Comparison of ENCODE assay signal across 1 cellular context in the genomic region with DNA sequence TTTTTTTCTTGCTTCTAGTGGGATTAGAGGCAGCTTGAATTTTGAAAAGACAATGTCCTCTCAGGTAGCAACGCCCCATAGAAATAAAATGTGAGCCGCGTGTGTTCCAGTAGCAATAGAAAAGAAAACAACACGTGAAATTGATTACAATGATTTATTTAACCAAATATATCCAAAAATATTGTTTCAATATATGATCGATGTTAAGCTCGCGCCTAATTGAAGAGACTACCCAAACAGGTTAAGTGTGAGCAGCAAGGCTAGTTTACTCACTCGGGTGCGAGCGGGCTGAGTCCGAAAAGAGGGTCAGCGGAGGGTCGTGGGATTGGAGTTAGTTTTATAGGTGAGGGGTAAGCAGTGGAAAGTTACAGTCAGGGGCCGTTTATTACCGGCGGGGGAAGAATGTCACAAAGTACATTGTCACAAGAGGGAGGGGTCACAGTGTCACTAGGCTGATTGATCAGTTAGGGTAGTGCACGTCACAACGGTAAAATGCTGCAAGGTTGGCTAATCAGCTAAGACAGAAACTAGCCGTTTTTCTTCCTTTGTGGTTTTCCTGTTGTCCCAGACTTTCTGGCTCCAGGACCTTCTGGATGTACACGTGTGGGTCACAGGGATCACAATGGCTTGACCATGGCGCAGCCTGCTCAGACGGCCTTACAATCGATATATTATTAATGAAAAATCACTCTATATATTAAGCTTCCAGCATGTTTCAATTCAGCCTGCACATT.
A peak's percentile ranks its signal among the peaks of the same experiment; 100 is the strongest.
TF ChIP-seq lines count a peak whose summit lies in the region.

No MANE protein-coding gene starts in this region.

TF ChIP-seq in HepG2, 621 proteins besides CTCF, POLR2A, EP300 and RAD21 (continued from another document and continues in another):
- TF ChIP-seq, protein P1, sequence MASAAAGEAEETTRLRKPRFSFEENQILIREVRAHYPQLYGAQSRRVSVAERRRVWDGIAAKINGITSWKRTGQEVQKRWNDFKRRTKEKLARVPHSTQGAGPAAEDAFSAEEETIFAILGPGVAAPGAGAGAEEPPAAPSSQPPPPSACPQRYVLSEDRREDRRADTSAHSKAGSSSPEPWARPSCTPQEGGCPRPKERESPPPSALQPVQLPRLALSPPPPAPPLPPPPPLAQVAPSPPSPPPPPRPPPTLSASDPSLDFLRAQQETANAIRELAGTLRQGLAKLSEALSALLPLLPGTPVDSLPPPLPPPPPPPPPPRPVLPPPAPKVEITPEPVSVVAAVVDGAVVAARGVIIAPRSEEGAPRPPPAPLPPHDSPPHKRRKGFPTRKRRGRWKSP (CRISPR knock-in tag; IDR thresholded peaks at IDR 0.05): no peak
- TF ChIP-seq POLR2AphosphoS2 (IDR thresholded peaks at IDR 0.05; ENCODE audit: low read depth, low read length) (no peak), MATR3 (CRISPR knock-in tag; IDR thresholded peaks at IDR 0.05) (no peak), MAFF (IDR thresholded peaks at IDR 0.05; ENCODE audit: low read depth, low read length) (no peak), DR1 (CRISPR knock-in tag; IDR thresholded peaks at IDR 0.05) (no peak), TRIM24 (CRISPR knock-in tag; IDR thresholded peaks at IDR 0.05) (no peak), ASH2L (IDR thresholded peaks at IDR 0.05; ENCODE audit: insufficient read length, low read depth, low read length) (no peak), ZNF33B (CRISPR knock-in tag; IDR thresholded peaks at IDR 0.05) (no peak), HNRNPLL (IDR thresholded peaks at IDR 0.05; ENCODE audit: low read depth, low read length, poor library complexity, severe bottlenecking) (no peak), HMGA1 (CRISPR knock-in tag; conservative IDR thresholded peaks at IDR 0.05) (no peak), KLF12 (CRISPR knock-in tag; IDR thresholded peaks at IDR 0.05; ENCODE audit: borderline replicate concordance) (no peak), ZNF543 (CRISPR knock-in tag; IDR thresholded peaks at IDR 0.05) (no peak), ZNF224 (CRISPR knock-in tag; IDR thresholded peaks at IDR 0.05) (no peak), PHF5A (CRISPR knock-in tag; IDR thresholded peaks at IDR 0.05; ENCODE audit: low read depth, unreplicated experiment) (peak; percentile 34), ZSCAN25 (CRISPR knock-in tag; IDR thresholded peaks at IDR 0.05) (no peak), GABPA (IDR thresholded peaks at IDR 0.05; ENCODE audit: low read depth, low read length) (no peak), GABPA (CRISPR knock-in tag; IDR thresholded peaks at IDR 0.05; ENCODE audit: low read depth) (0 out of 2 replicates have a peak, but pooled peaks have one; percentile 20), RFXAP (CRISPR knock-in tag; IDR thresholded peaks at IDR 0.05; ENCODE audit: borderline replicate concordance) (0 out of 2 replicates have a peak, but pooled peaks have one; percentile 63), ZNF343 (CRISPR knock-in tag; IDR thresholded peaks at IDR 0.05) (no peak), ELF4 (CRISPR knock-in tag; IDR thresholded peaks at IDR 0.05; ENCODE audit: borderline replicate concordance) (no peak), SP4 (CRISPR knock-in tag; IDR thresholded peaks at IDR 0.05) (no peak), ZNF20 (CRISPR knock-in tag; IDR thresholded peaks at IDR 0.05) (no peak), NFKB2 (CRISPR knock-in tag; IDR thresholded peaks at IDR 0.05; ENCODE audit: borderline replicate concordance) (no peak), SNRNP70 (IDR thresholded peaks at IDR 0.05; ENCODE audit: low read depth, low read length) (no peak), ZNF792 (CRISPR knock-in tag; IDR thresholded peaks at IDR 0.05) (peak; percentile 73; the same call in 1 of the 2 replicates), WIZ (CRISPR knock-in tag; IDR thresholded peaks at IDR 0.05) (no peak), ZNF382 (CRISPR knock-in tag; IDR thresholded peaks at IDR 0.05; ENCODE audit: borderline replicate concordance) (no peak), KLF9 (CRISPR knock-in tag; IDR thresholded peaks at IDR 0.05; ENCODE audit: low read depth) (no peak), SP1 (IDR thresholded peaks at IDR 0.05) (no peak), SP1 (CRISPR knock-in tag; IDR thresholded peaks at IDR 0.05) (0 out of 2 replicates have a peak, but pooled peaks have one; percentile 12), NR2C2 (CRISPR knock-in tag; IDR thresholded peaks at IDR 0.05; ENCODE audit: borderline replicate concordance) (0 out of 2 replicates have a peak, but pooled peaks have one; percentile 13), DNMT1 (CRISPR knock-in tag; IDR thresholded peaks at IDR 0.05) (no peak), KLF6 (CRISPR knock-in tag; IDR thresholded peaks at IDR 0.05) (no peak)
- TF ChIP-seq, protein P2, sequence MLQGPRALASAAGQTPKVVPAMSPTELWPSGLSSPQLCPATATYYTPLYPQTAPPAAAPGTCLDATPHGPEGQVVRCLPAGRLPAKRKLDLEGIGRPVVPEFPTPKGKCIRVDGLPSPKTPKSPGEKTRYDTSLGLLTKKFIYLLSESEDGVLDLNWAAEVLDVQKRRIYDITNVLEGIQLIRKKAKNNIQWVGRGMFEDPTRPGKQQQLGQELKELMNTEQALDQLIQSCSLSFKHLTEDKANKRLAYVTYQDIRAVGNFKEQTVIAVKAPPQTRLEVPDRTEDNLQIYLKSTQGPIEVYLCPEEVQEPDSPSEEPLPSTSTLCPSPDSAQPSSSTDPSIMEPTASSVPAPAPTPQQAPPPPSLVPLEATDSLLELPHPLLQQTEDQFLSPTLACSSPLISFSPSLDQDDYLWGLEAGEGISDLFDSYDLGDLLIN (CRISPR knock-in tag; IDR thresholded peaks at IDR 0.05; ENCODE audit: borderline replicate concordance): no peak
- TF ChIP-seq, protein P3, sequence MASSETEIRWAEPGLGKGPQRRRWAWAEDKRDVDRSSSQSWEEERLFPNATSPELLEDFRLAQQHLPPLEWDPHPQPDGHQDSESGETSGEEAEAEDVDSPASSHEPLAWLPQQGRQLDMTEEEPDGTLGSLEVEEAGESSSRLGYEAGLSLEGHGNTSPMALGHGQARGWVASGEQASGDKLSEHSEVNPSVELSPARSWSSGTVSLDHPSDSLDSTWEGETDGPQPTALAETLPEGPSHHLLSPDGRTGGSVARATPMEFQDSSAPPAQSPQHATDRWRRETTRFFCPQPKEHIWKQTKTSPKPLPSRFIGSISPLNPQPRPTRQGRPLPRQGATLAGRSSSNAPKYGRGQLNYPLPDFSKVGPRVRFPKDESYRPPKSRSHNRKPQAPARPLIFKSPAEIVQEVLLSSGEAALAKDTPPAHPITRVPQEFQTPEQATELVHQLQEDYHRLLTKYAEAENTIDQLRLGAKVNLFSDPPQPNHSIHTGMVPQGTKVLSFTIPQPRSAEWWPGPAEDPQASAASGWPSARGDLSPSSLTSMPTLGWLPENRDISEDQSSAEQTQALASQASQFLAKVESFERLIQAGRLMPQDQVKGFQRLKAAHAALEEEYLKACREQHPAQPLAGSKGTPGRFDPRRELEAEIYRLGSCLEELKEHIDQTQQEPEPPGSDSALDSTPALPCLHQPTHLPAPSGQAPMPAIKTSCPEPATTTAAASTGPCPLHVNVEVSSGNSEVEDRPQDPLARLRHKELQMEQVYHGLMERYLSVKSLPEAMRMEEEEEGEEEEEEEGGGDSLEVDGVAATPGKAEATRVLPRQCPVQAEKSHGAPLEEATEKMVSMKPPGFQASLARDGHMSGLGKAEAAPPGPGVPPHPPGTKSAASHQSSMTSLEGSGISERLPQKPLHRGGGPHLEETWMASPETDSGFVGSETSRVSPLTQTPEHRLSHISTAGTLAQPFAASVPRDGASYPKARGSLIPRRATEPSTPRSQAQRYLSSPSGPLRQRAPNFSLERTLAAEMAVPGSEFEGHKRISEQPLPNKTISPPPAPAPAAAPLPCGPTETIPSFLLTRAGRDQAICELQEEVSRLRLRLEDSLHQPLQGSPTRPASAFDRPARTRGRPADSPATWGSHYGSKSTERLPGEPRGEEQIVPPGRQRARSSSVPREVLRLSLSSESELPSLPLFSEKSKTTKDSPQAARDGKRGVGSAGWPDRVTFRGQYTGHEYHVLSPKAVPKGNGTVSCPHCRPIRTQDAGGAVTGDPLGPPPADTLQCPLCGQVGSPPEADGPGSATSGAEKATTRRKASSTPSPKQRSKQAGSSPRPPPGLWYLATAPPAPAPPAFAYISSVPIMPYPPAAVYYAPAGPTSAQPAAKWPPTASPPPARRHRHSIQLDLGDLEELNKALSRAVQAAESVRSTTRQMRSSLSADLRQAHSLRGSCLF (CRISPR knock-in tag; IDR thresholded peaks at IDR 0.05; ENCODE audit: borderline replicate concordance): no peak
- TF ChIP-seq, protein P4, sequence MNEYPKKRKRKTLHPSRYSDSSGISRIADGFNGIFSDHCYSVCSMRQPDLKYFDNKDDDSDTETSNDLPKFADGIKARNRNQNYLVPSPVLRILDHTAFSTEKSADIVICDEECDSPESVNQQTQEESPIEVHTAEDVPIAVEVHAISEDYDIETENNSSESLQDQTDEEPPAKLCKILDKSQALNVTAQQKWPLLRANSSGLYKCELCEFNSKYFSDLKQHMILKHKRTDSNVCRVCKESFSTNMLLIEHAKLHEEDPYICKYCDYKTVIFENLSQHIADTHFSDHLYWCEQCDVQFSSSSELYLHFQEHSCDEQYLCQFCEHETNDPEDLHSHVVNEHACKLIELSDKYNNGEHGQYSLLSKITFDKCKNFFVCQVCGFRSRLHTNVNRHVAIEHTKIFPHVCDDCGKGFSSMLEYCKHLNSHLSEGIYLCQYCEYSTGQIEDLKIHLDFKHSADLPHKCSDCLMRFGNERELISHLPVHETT (CRISPR knock-in tag; conservative IDR thresholded peaks at IDR 0.05): 0 out of 2 replicates have a peak, but pooled peaks have one; percentile 21
- TF ChIP-seq, protein P5, sequence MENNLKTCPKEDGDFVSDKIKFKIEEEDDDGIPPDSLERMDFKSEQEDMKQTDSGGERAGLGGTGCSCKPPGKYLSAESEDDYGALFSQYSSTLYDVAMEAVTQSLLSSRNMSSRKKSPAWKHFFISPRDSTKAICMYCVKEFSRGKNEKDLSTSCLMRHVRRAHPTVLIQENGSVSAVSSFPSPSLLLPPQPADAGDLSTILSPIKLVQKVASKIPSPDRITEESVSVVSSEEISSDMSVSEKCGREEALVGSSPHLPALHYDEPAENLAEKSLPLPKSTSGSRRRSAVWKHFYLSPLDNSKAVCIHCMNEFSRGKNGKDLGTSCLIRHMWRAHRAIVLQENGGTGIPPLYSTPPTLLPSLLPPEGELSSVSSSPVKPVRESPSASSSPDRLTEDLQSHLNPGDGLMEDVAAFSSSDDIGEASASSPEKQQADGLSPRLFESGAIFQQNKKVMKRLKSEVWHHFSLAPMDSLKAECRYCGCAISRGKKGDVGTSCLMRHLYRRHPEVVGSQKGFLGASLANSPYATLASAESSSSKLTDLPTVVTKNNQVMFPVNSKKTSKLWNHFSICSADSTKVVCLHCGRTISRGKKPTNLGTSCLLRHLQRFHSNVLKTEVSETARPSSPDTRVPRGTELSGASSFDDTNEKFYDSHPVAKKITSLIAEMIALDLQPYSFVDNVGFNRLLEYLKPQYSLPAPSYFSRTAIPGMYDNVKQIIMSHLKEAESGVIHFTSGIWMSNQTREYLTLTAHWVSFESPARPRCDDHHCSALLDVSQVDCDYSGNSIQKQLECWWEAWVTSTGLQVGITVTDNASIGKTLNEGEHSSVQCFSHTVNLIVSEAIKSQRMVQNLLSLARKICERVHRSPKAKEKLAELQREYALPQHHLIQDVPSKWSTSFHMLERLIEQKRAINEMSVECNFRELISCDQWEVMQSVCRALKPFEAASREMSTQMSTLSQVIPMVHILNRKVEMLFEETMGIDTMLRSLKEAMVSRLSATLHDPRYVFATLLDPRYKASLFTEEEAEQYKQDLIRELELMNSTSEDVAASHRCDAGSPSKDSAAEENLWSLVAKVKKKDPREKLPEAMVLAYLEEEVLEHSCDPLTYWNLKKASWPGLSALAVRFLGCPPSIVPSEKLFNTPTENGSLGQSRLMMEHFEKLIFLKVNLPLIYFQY (CRISPR knock-in tag; IDR thresholded peaks at IDR 0.05; ENCODE audit: borderline replicate concordance): no peak
- TF ChIP-seq, protein P6, sequence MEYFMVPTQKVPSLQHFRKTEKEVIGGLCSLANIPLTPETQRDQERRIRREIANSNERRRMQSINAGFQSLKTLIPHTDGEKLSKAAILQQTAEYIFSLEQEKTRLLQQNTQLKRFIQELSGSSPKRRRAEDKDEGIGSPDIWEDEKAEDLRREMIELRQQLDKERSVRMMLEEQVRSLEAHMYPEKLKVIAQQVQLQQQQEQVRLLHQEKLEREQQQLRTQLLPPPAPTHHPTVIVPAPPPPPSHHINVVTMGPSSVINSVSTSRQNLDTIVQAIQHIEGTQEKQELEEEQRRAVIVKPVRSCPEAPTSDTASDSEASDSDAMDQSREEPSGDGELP (IDR thresholded peaks at IDR 0.05; ENCODE audit: borderline replicate concordance, low read depth): no peak
- TF ChIP-seq, protein P7, sequence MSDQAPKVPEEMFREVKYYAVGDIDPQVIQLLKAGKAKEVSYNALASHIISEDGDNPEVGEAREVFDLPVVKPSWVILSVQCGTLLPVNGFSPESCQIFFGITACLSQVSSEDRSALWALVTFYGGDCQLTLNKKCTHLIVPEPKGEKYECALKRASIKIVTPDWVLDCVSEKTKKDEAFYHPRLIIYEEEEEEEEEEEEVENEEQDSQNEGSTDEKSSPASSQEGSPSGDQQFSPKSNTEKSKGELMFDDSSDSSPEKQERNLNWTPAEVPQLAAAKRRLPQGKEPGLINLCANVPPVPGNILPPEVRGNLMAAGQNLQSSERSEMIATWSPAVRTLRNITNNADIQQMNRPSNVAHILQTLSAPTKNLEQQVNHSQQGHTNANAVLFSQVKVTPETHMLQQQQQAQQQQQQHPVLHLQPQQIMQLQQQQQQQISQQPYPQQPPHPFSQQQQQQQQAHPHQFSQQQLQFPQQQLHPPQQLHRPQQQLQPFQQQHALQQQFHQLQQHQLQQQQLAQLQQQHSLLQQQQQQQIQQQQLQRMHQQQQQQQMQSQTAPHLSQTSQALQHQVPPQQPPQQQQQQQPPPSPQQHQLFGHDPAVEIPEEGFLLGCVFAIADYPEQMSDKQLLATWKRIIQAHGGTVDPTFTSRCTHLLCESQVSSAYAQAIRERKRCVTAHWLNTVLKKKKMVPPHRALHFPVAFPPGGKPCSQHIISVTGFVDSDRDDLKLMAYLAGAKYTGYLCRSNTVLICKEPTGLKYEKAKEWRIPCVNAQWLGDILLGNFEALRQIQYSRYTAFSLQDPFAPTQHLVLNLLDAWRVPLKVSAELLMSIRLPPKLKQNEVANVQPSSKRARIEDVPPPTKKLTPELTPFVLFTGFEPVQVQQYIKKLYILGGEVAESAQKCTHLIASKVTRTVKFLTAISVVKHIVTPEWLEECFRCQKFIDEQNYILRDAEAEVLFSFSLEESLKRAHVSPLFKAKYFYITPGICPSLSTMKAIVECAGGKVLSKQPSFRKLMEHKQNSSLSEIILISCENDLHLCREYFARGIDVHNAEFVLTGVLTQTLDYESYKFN (CRISPR knock-in tag; conservative IDR thresholded peaks at IDR 0.05): peak; percentile 82
- TF ChIP-seq, protein P8, sequence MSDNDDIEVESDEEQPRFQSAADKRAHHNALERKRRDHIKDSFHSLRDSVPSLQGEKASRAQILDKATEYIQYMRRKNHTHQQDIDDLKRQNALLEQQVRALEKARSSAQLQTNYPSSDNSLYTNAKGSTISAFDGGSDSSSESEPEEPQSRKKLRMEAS (IDR thresholded peaks at IDR 0.05): peak; percentile 44; the same call in 1 of the 2 replicates
- TF ChIP-seq, protein P9, sequence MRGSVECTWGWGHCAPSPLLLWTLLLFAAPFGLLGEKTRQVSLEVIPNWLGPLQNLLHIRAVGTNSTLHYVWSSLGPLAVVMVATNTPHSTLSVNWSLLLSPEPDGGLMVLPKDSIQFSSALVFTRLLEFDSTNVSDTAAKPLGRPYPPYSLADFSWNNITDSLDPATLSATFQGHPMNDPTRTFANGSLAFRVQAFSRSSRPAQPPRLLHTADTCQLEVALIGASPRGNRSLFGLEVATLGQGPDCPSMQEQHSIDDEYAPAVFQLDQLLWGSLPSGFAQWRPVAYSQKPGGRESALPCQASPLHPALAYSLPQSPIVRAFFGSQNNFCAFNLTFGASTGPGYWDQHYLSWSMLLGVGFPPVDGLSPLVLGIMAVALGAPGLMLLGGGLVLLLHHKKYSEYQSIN (CRISPR knock-in tag; IDR thresholded peaks at IDR 0.05; ENCODE audit: borderline replicate concordance): no peak
